15 cellular contexts compared by ENCODE assay signal in genomic region chr4:165084787-165085186, GRCh38. TPM values are rescaled to one million over a fixed set of nuclear protein-coding genes. Genes with fewer than 3 reads are reported as not detected.
"Had no signal": no experiment of that assay in that cellular context is flagged by ENCODE, and none has a peak within 500 bp of the region (broad histone marks: within the 10 kb centered on the region; RNA-seq: fewer than 3 reads in every experiment).

No MANE protein-coding gene starts in this region.

RNA-seq across cellular contexts. Expression of gene TRIM75, which starts 31.1 kb away (rescaled TPM):
- total RNA-seq: activated B cell treated with CpG ODN at 0.5 μM for 24 hours; activated CD4-positive, alpha-beta memory T cell treated with anti-CD3 and anti-CD28 coated beads for 36 hours; activated CD4-positive, alpha-beta memory T cell treated with anti-CD3 and anti-CD28 coated beads, Interleukin-2, amount 10 ng/mL, durations not matched to agents 7 days and 5 days; activated CD4-positive, alpha-beta T cell treated with anti-CD3 and anti-CD28 coated beads for 36 hours; activated CD4-positive, alpha-beta T cell treated with anti-CD3 and anti-CD28 coated beads, Interleukin-2, amount 10 ng/mL, durations not matched to agents 24 days and 14 days; activated CD4-positive, alpha-beta T cell treated with anti-CD3 and anti-CD28 coated beads, Interleukin-2, amount 10 ng/mL, durations not matched to agents 7 days and 5 days; activated CD8-positive, alpha-beta memory T cell treated with anti-CD3 and anti-CD28 coated beads for 36 hours; activated CD8-positive, alpha-beta memory T cell treated with anti-CD3 and anti-CD28 coated beads, Interleukin-2, amount 10 ng/mL, durations not matched to agents 7 days and 5 days; activated CD8-positive, alpha-beta T cell treated with anti-CD3 and anti-CD28 coated beads for 36 hours; activated CD8-positive, alpha-beta T cell treated with anti-CD3 and anti-CD28 coated beads, Interleukin-2, amount 10 ng/mL, durations not matched to agents 7 days and 5 days; T-cell; T-helper 1 cell treated with Interleukin-12 subunit alpha and Interleukin-12 subunit beta and Interleukin-4 antibody, amounts not matched to agents 30 ng/mL and 1 ng/mL, for 36 hours; T-helper 17 cell; T-helper 2 cell treated with Interferon-gamma antibody and Interleukin-4, amounts not matched to agents 100 ng/mL and 5 ng/mL, for 36 hours; WTC11 had no signal

RNA-seq across cellular contexts. Expression of gene TRIM60, which starts 53.0 kb away (rescaled TPM):
- total RNA-seq: activated B cell treated with CpG ODN at 0.5 μM for 24 hours; activated CD4-positive, alpha-beta memory T cell treated with anti-CD3 and anti-CD28 coated beads for 36 hours; activated CD4-positive, alpha-beta memory T cell treated with anti-CD3 and anti-CD28 coated beads, Interleukin-2, amount 10 ng/mL, durations not matched to agents 7 days and 5 days; activated CD4-positive, alpha-beta T cell treated with anti-CD3 and anti-CD28 coated beads for 36 hours; activated CD4-positive, alpha-beta T cell treated with anti-CD3 and anti-CD28 coated beads, Interleukin-2, amount 10 ng/mL, durations not matched to agents 24 days and 14 days; activated CD4-positive, alpha-beta T cell treated with anti-CD3 and anti-CD28 coated beads, Interleukin-2, amount 10 ng/mL, durations not matched to agents 7 days and 5 days; activated CD8-positive, alpha-beta memory T cell treated with anti-CD3 and anti-CD28 coated beads for 36 hours; activated CD8-positive, alpha-beta memory T cell treated with anti-CD3 and anti-CD28 coated beads, Interleukin-2, amount 10 ng/mL, durations not matched to agents 7 days and 5 days; activated CD8-positive, alpha-beta T cell treated with anti-CD3 and anti-CD28 coated beads for 36 hours; activated CD8-positive, alpha-beta T cell treated with anti-CD3 and anti-CD28 coated beads, Interleukin-2, amount 10 ng/mL, durations not matched to agents 7 days and 5 days; T-cell; T-helper 1 cell treated with Interleukin-12 subunit alpha and Interleukin-12 subunit beta and Interleukin-4 antibody, amounts not matched to agents 30 ng/mL and 1 ng/mL, for 36 hours; T-helper 17 cell; T-helper 2 cell treated with Interferon-gamma antibody and Interleukin-4, amounts not matched to agents 100 ng/mL and 5 ng/mL, for 36 hours; WTC11 had no signal
